Comparison of ENCODE assay signal across 23 cellular contexts in the genomic region with DNA sequence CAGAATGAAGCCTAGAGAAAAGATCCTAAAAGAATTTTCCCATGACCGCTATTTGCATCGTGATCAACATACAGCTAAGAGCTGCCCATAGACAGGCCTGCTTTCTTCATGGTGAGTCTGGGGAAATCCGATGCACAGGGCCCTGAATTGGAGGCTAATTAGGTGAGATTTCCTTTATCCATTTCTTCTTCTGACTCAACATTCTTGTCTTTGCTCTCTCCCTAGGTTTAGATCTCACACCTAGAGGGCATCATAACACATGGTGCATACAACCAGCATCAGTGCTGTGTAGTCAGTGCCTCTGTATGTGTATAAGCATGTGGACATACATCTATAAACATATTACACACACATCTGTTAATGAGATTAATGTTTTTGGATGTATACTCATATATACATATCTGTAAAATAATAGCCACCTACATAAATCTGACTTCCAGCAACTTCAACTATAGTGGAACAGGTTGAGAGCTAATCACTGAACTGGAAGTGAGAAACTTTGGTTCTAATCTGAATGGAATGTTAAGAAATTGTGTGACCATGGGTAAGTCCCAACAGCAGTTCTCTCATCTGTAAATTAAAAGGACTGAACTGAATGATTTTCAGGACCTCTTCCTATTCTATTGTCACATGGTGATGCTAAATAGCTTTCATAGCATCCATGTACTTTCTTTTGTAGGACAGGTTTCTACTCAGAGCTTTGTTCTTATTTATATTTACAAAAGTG. TPM values are rescaled to one million over a fixed set of nuclear protein-coding genes. Genes with fewer than 3 reads are reported as not detected.
DNase-seq lines count a peak whose midpoint lies in the region; ATAC-seq and TF ChIP-seq lines count a peak whose summit lies in the region.
"Had no signal": no experiment of that assay in that cellular context is flagged by ENCODE, and none has a peak within 500 bp of the region (broad histone marks: within the 10 kb centered on the region; RNA-seq: fewer than 3 reads in every experiment).

No MANE protein-coding gene starts in this region.

- CTCF ChIA-PET in PC-3 (lab: Charles Lee) = no interaction called here

- no peak overlapping the region for H3K4me3 Mint-ChIP-seq in immature natural killer cell
- H3K4me3 Mint-ChIP-seq: activated CD4-positive, alpha-beta T cell treated with anti-CD3 and anti-CD28 coated beads for 36 hours; stimulated activated effector memory CD8-positive, alpha-beta T cell treated with anti-CD3 and anti-CD28 coated beads, Interleukin-12 subunit alpha, Interleukin-12 subunit beta, amount 100 ng/mL, for 72 hours had no signal

- peaks cover 0 to 5% (median 1%) of the 10 kb centered on the region in 6 donors for H3K9me3 Mint-ChIP-seq in immature natural killer cell
- H3K9me3 Mint-ChIP-seq: stimulated activated effector memory CD8-positive, alpha-beta T cell treated with anti-CD3 and anti-CD28 coated beads, Interleukin-12 subunit alpha, Interleukin-12 subunit beta, amount 100 ng/mL, for 72 hours had no signal

- H3F3A ChIP-seq in PC-3 (ENCODE audit: low read length, unreplicated experiment) = no peaks in the 10 kb centered on the region

- H3K27me3 ChIP-seq in PC-3 (ENCODE audit: low read length) = no peaks in the 10 kb centered on the region
- H3K27me3 ChIP-seq: ascending aorta, BLaER1, MG63, tibial nerve had no signal

- POLR2A ChIA-PET in PC-3 (lab: Charles Lee; ENCODE audit: unreplicated experiment) = no interaction called here

- H4K20me1 ChIP-seq in PC-3 (ENCODE audit: low read length) = no peaks in the 10 kb centered on the region
- H4K20me1 ChIP-seq: BLaER1 had no signal

- DNase-seq in PC-3 (no peak), epithelial cell of prostate (ENCODE audit: low read depth, low spot score) (peak; percentile 6), immature natural killer cell (no peak), DMS 273 (lab: John Stamatoyannopoulos, UW; ENCODE audit: unreplicated experiment) (no peak), SHP77 treated with DMSO at 0.1 percent for 48 hours (lab: John Stamatoyannopoulos, UW) (no peak)
- DNase-seq: activated CD4-positive, alpha-beta T cell treated with anti-CD3 and anti-CD28 coated beads for 36 hours; activated CD8-positive, alpha-beta memory T cell treated with anti-CD3 and anti-CD28 coated beads, Interleukin-2, amount 50 U/mL, for 48 hours; activated gamma-delta T cell treated with Interleukin-2 at 50 U/mL for 16 hours; DMS153; GOT3; left cardiac atrium; MG63; mucosa of descending colon; NCI-H1694 treated with DMSO at 0.1 percent for 48 hours; NCI-H446 treated with DMSO at 0.1 percent for 48 hours; occipital lobe; T-helper 9 cell had no signal

- peak overlapping the region; percentile 88 for H3K27ac ChIP-seq in PC-3 (ENCODE audit: low read length)
- H3K27ac ChIP-seq in epithelial cell of prostate = peak overlapping the region; percentile 81
- H3K27ac ChIP-seq: ascending aorta, BLaER1 had no signal

- TF ChIP-seq CTCF in PC-3 (conservative IDR thresholded peaks at IDR 0.05; ENCODE audit: low read depth, low read length) = no peak

- H3K4me3 ChIP-seq in PC-3 (ENCODE audit: low read length) = no peak overlapping the region
- H3K4me3 ChIP-seq: ascending aorta, BLaER1, MG63, mucosa of descending colon, tibial nerve had no signal

- peaks cover 39% of the 10 kb centered on the region for H3K4me1 ChIP-seq in PC-3 (ENCODE audit: insufficient read depth, low read length)
- H3K4me1 ChIP-seq: ascending aorta had no signal

- H3K4me1 Mint-ChIP-seq in immature natural killer cell = no peaks in the 10 kb centered on the region
- H3K4me1 Mint-ChIP-seq: stimulated activated effector memory CD8-positive, alpha-beta T cell treated with anti-CD3 and anti-CD28 coated beads, Interleukin-12 subunit alpha, Interleukin-12 subunit beta, amount 100 ng/mL, for 72 hours had no signal

- H3K79me2 ChIP-seq in PC-3 (ENCODE audit: low read length) = peaks cover 17% of the 10 kb centered on the region; the same call in 1 of the 2 replicates

- ATAC-seq in GM21619 (IDR thresholded peaks at IDR 0.05; ENCODE audit: unreplicated experiment) (peak; percentile 53), PC-3 (no peak), GM19455 (IDR thresholded peaks at IDR 0.05; ENCODE audit: unreplicated experiment) (no peak)
- ATAC-seq: activated CD4-positive, alpha-beta T cell treated with anti-CD3 and anti-CD28 coated beads for 36 hours; left cardiac atrium; stimulated activated effector memory CD8-positive, alpha-beta T cell treated with anti-CD3 and anti-CD28 coated beads, Interleukin-12 subunit alpha, Interleukin-12 subunit beta, amount 100 ng/mL, for 72 hours had no signal

- H3K9ac ChIP-seq in PC-3 (ENCODE audit: low read length) = peak overlapping the region; percentile 74
- H3K9ac ChIP-seq: BLaER1 had no signal

- no peak overlapping the region for H3K27ac Mint-ChIP-seq in immature natural killer cell
- H3K27ac Mint-ChIP-seq: activated CD4-positive, alpha-beta T cell treated with anti-CD3 and anti-CD28 coated beads for 36 hours; stimulated activated effector memory CD8-positive, alpha-beta T cell treated with anti-CD3 and anti-CD28 coated beads, Interleukin-12 subunit alpha, Interleukin-12 subunit beta, amount 100 ng/mL, for 72 hours had no signal

- no peak overlapping the region for H2AFZ ChIP-seq in PC-3 (ENCODE audit: low read length)

- H3K27me3 Mint-ChIP-seq in immature natural killer cell (ENCODE audit: low read depth in 3 of 3) = no peaks in the 10 kb centered on the region
- H3K27me3 Mint-ChIP-seq: activated CD4-positive, alpha-beta T cell treated with anti-CD3 and anti-CD28 coated beads for 36 hours had no signal

- H3K9me3 ChIP-seq in PC-3 (ENCODE audit: low read length) = no peaks in the 10 kb centered on the region
- H3K9me3 ChIP-seq: ascending aorta, MG63, mucosa of descending colon had no signal

- H3K4me2 ChIP-seq in PC-3 (ENCODE audit: low read length) = no peak overlapping the region
- H3K4me2 ChIP-seq: BLaER1 had no signal

- intact Hi-C loops in PC-3 (cut with micrococcal nuclease) = no loop called here

- H3K9me2 ChIP-seq in PC-3 (replicated peaks; ENCODE audit: low read length) = no peaks in the 10 kb centered on the region

- H3K36me3 Mint-ChIP-seq in immature natural killer cell = peaks cover 11 to 20% (median 18%) of the 10 kb centered on the region in 3 donors
- H3K36me3 Mint-ChIP-seq: stimulated activated effector memory CD8-positive, alpha-beta T cell treated with anti-CD3 and anti-CD28 coated beads, Interleukin-12 subunit alpha, Interleukin-12 subunit beta, amount 100 ng/mL, for 72 hours had no signal

- no TSS peak for BruUV-seq in PC-3 (replicated peaks; lab: Mats Ljungman, UMichigan)

- H3K36me3 ChIP-seq in PC-3 (ENCODE audit: low read depth, low read length) = peaks cover 6% of the 10 kb centered on the region; the same call in 1 of the 2 replicates
- H3K36me3 ChIP-seq: MG63 had no signal

RNA-seq across cellular contexts. Expression of gene GATB, which starts 17.5 kb away (rescaled TPM):
- 20.4 and 22.7 TPM in 2 replicates for total RNA-seq in PC-3 (2014; rRNA removed)
- 10 to 100 TPM in 2 of 3 donors, 1 to 10 TPM in 1; 7.2 to 16.2 (median 11.5) TPM for polyA plus RNA-seq in immature natural killer cell
